Comparison of ENCODE assay signal across 24 cellular contexts in genomic region chr2:32932825-32933755, GRCh38. TPM values are rescaled to one million over a fixed set of nuclear protein-coding genes. Genes with fewer than 3 reads are reported as not detected.
DNase-seq lines count a peak whose midpoint lies in the region; ATAC-seq, FAIRE-seq and TF ChIP-seq lines count a peak whose summit lies in the region.
"Had no signal": no experiment of that assay in that cellular context is flagged by ENCODE, and none has a peak within 500 bp of the region (broad histone marks: within the 10 kb centered on the region; RNA-seq: fewer than 3 reads in every experiment).

No MANE protein-coding gene starts in this region.

- WGBS in SK-N-SH (ENCODE audit: low lambda C conversion rate): 55% methylated on average over 11 of the region's 11 CpGs

- no peaks in the 10 kb centered on the region for H3K9me2 ChIP-seq in SK-N-SH

- no peak for TF ChIP-seq RAD21 in SK-N-SH (IDR thresholded peaks at IDR 0.05; ENCODE audit: low read length)

- no peaks in the 10 kb centered on the region for H3K79me2 ChIP-seq in SK-N-SH (ENCODE audit: insufficient read depth)

- H3K36me3 Mint-ChIP-seq in osteocyte (ENCODE audit: unreplicated experiment): no peaks in the 10 kb centered on the region
- H3K36me3 Mint-ChIP-seq: CD14-positive monocyte; CD8-positive, alpha-beta memory T cell; T-cell had no signal

- ATAC-seq in SK-N-SH treated with all-trans-retinoic acid at 6 μM for 48 hours (no peak), GM19035 (IDR thresholded peaks at IDR 0.05; ENCODE audit: unreplicated experiment) (no peak)
- ATAC-seq: T-cell had no signal

- no peaks in the 10 kb centered on the region; the same call in 1 of the 2 replicates for H3K9me3 ChIP-seq in SK-N-SH
- H3K9me3 ChIP-seq: BE2C had no signal

- TF ChIP-seq EP300 in SK-N-SH (IDR thresholded peaks at IDR 0.05; ENCODE audit: borderline replicate concordance in 1 of 2, low read depth in 1 of 2, low read length in 1 of 2): no peak

- H3K27me3 Mint-ChIP-seq in osteocyte (ENCODE audit: unreplicated experiment): no peaks in the 10 kb centered on the region

- H3K4me1 Mint-ChIP-seq in osteocyte (ENCODE audit: unreplicated experiment): peaks cover 13% of the 10 kb centered on the region
- H3K4me1 Mint-ChIP-seq: CD14-positive monocyte; CD8-positive, alpha-beta memory T cell; T-cell had no signal

- CTCF ChIA-PET in SK-N-SH (lab: Yijun Ruan, JAX): interaction anchor here (0.8 to 2.1 kb wide), 3 partner anchors 12 to 160 kb away, joined by 3 to 8 read pairs (median 3); no protein-coding TSS in a partner anchor

- H3K27ac ChIP-seq in SK-N-SH (ENCODE audit: low read depth in 2 of 2, low read length in 1 of 2): no peak overlapping the region
- H3K27ac ChIP-seq: GM23248 had no signal

- H3K27ac Mint-ChIP-seq in osteocyte (ENCODE audit: unreplicated experiment): no peak overlapping the region
- H3K27ac Mint-ChIP-seq: CD14-positive monocyte, T-cell had no signal

- no peak overlapping the region for H3K4me3 Mint-ChIP-seq in osteocyte (ENCODE audit: unreplicated experiment)
- H3K4me3 Mint-ChIP-seq: CD14-positive monocyte; CD8-positive, alpha-beta memory T cell; T-cell had no signal

- H3K27me3 ChIP-seq in SK-N-SH (ENCODE audit: insufficient read depth) (no peaks in the 10 kb centered on the region), bronchial epithelial cell (ENCODE audit: control insufficient read depth, insufficient read depth, low read length) (no peaks in the 10 kb centered on the region)
- H3K27me3 ChIP-seq: BE2C had no signal

- no peaks in the 10 kb centered on the region for H4K20me1 ChIP-seq in SK-N-SH (ENCODE audit: insufficient read depth)

- H3K9ac ChIP-seq in SK-N-SH: no peak overlapping the region
- H3K9ac ChIP-seq: GM23248 had no signal

- no peaks in the 10 kb centered on the region for H3F3A ChIP-seq in SK-N-SH (replicated peaks; ENCODE audit: insufficient read depth)

- TF ChIP-seq CTCF in SK-N-SH (IDR thresholded peaks at IDR 0.05): no peak
- TF ChIP-seq CTCF in bronchial epithelial cell (IDR thresholded peaks at IDR 0.05; ENCODE audit: insufficient read depth, low read length, severe bottlenecking): no peak
- TF ChIP-seq CTCF in osteocyte (IDR thresholded peaks at IDR 0.05): no peak
- TF ChIP-seq CTCF in GM10266 (IDR thresholded peaks at IDR 0.05; ENCODE audit: control insufficient read depth, insufficient read depth, low read depth, missing control alignments): no peak

- peaks cover 1 to 2% of the 10 kb centered on the region in 2 experiments; a peak in 1 of 4 replicates for H3K4me1 ChIP-seq in SK-N-SH (ENCODE audit: control insufficient read depth in 1 of 2, insufficient read depth in 2 of 2, low read depth in 1 of 2, low read length in 1 of 2)
- H3K4me1 ChIP-seq: BE2C had no signal

- DNase-seq in SK-N-SH (no peak), OCI-M1 (lab: John Stamatoyannopoulos, UW) (peak; percentile 36), bronchial epithelial cell (ENCODE audit: low read depth) (peak; percentile 13), osteocyte (ENCODE audit: extremely low spot score, unreplicated experiment) (peak; percentile 7), GM10266 (ENCODE audit: extremely low spot score) (no peak)
- DNase-seq in activated T-cell treated with anti-CD3 and anti-CD28 coated beads, Interleukin-2, amount 50 U/mL, for 48 hours: no peak
- DNase-seq: BE2C; CD8-positive, alpha-beta memory T cell; DMS 273 treated with DMSO at 0.1 percent for 48 hours; DMS79; EL; GF-D8; GM23248; HCEC 1CT; KBM-7; NCI-H1105 treated with DMSO at 0.1 percent for 48 hours; NCI-H146; NCI-H1930; NCI-H2107; NCI-H524 treated with DMSO at 0.1 percent for 48 hours; T-cell had no signal

- no peaks in the 10 kb centered on the region for H3K36me3 ChIP-seq in SK-N-SH (replicated peaks in 1 of 2; ENCODE audit: control insufficient read depth in 1 of 2, insufficient read depth in 2 of 2, low read length in 1 of 2)
- H3K36me3 ChIP-seq in bronchial epithelial cell (ENCODE audit: control insufficient read depth, insufficient read depth, low read length): no peaks in the 10 kb centered on the region
- H3K36me3 ChIP-seq: BE2C had no signal

- FAIRE-seq in bronchial epithelial cell (lab: Jason Lieb, UNC): no peak

- H3K4me3 ChIP-seq in SK-N-SH (ENCODE audit: low read depth in 2 of 2, low read length in 1 of 2) (no peak overlapping the region; a peak in 1 of 4 replicates), bronchial epithelial cell (ENCODE audit: low read depth, low read length) (no peak overlapping the region)
- H3K4me3 ChIP-seq: GM23248 had no signal

- H2AFZ ChIP-seq in SK-N-SH (ENCODE audit: low read depth): peak overlapping the region; percentile 53; the same call in 1 of the 2 replicates
- H2AFZ ChIP-seq: GM23248 had no signal

- POLR2A ChIA-PET in SK-N-SH (lab: Yijun Ruan, JAX): no interaction called here

- H3K9me3 Mint-ChIP-seq in osteocyte (ENCODE audit: unreplicated experiment): no peaks in the 10 kb centered on the region
- H3K9me3 Mint-ChIP-seq: CD8-positive, alpha-beta memory T cell; T-cell had no signal

- H3K4me2 ChIP-seq in SK-N-SH: no peak overlapping the region

TF ChIP-seq in SK-N-SH, 30 proteins besides CTCF, POLR2A, EP300 and RAD21:
- no peak for TF ChIP-seq TAF1 (IDR thresholded peaks at IDR 0.05; ENCODE audit: borderline replicate concordance, low read depth, low read length)
- TF ChIP-seq MEF2A (IDR thresholded peaks at IDR 0.05; ENCODE audit: borderline replicate concordance, low read depth): no peak
- no peak for TF ChIP-seq USF2 (IDR thresholded peaks at IDR 0.05; ENCODE audit: borderline replicate concordance, low read depth, low read length)
- TF ChIP-seq MXI1 (IDR thresholded peaks at IDR 0.05; ENCODE audit: low read depth, low read length): no peak
- no peak for TF ChIP-seq JUND (IDR thresholded peaks at IDR 0.05)

TF ChIP-seq in SK-N-SH treated with all-trans-retinoic acid at 6 μM for 48 hours, 23 proteins besides CTCF, POLR2A, EP300 and RAD21:
- no peak for TF ChIP-seq RARB (CRISPR knock-in tag; IDR thresholded peaks at IDR 0.05)
- TF ChIP-seq GLIS3 (CRISPR knock-in tag; IDR thresholded peaks at IDR 0.05): no peak
- TF ChIP-seq POU6F1 (CRISPR knock-in tag; IDR thresholded peaks at IDR 0.05; ENCODE audit: borderline replicate concordance, low read depth): no peak
- no peak for TF ChIP-seq ZFP30 (CRISPR knock-in tag; IDR thresholded peaks at IDR 0.05)
- TF ChIP-seq ZFP3 (CRISPR knock-in tag; IDR thresholded peaks at IDR 0.05): no peak

RNA-seq across cellular contexts. Expression of gene LTBP1, which starts 13.7 kb away (rescaled TPM):
- polyA plus RNA-seq in SK-N-SH (2012; rRNA removed): 467 and 564 TPM in 2 replicates
- 524 and 527 TPM in 2 replicates for polyA plus RNA-seq in SK-N-SH (2012; cell fraction: cytosol; rRNA removed)
- 314 and 521 TPM in 2 replicates for polyA plus RNA-seq in SK-N-SH (2012; cell fraction: nucleus; rRNA removed)
- 6.6 and 10.6 TPM in 2 replicates for total RNA-seq in bronchial epithelial cell
- 102 and 111 TPM in 2 replicates for total RNA-seq in osteocyte
- total RNA-seq: CD8-positive, alpha-beta memory T cell had no signal
- polyA plus RNA-seq: CD8-positive, alpha-beta memory T cell had no signal

Comparison
In these comparisons a context has a peak if more than half of its experiments do, and no peak if none do; other contexts are left out.
1. DNase-seq: peak in OCI-M1 (single experiment), bronchial epithelial cell (single experiment) and osteocyte (single experiment); none in SK-N-SH (single experiment), activated T-cell treated with anti-CD3 and anti-CD28 coated beads, Interleukin-2, amount 50 U/mL, for 48 hours (0 of 2) and GM10266 (single experiment).